ENCODE assay signal across 1 cellular context in the genomic region with DNA sequence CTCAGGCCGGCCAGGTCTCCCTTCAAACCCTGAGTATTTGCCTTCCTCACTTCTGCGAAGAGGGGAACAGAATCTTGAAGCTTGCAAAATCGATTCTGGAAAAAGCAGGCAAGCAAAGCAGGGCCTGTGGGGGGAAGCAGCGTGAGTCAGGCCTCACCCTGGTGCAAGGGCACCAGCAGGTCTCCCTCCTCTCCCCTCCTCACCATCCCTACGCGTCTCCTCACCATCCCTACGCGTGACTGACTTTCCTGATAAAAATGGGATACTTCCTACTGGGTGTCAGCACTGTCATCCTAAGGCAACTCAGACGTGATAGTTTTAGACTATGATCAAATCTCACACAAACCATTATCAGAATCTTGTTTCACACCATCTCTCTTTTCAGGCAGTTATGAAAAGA.
TF ChIP-seq lines count a peak whose summit lies in the region.

No MANE protein-coding gene starts in this region.

TF ChIP-seq in H1, 55 proteins besides CTCF, POLR2A, EP300 and RAD21:
- TF ChIP-seq HDAC6 (IDR thresholded peaks at IDR 0.05; ENCODE audit: low read depth, low read length): no peak
- no peak for TF ChIP-seq EZH2 (IDR thresholded peaks at IDR 0.05; ENCODE audit: low read depth, low read length, severe bottlenecking)
- TF ChIP-seq CBX8 (IDR thresholded peaks at IDR 0.05; ENCODE audit: borderline replicate concordance, low read depth, low read length): no peak
- no peak for TF ChIP-seq POLR2AphosphoS5 (IDR thresholded peaks at IDR 0.05; ENCODE audit: low read depth, low read length)
- no peak for TF ChIP-seq TCF12 (IDR thresholded peaks at IDR 0.05; ENCODE audit: low read depth, low read length)
- TF ChIP-seq TAF1 (IDR thresholded peaks at IDR 0.05; ENCODE audit: low read depth, low read length): no peak
